ENCODE assay signal across 9 cellular contexts in the genomic region with DNA sequence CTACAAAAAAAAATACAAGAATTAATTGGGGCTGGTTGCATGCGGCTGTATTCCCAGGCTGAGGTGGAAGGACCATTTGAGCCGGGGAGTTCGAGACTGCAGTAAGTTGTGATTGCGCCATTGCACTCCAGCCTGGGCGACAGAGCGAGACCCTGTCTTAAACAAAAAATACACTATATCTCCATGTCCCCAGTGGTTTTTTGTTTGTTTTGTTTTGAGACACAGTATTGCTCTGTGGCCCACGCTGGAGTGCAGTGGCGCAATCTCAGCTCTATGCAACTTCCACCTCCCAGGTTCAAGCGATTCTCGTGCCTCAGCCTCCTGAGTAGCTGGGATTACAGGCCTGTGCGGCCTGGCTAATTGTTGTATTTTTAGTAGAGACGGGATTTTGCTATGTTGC. TPM values are rescaled to one million over a fixed set of nuclear protein-coding genes. Genes with fewer than 3 reads are reported as not detected.
DNase-seq lines count a peak whose midpoint lies in the region; ATAC-seq and TF ChIP-seq lines count a peak whose summit lies in the region.
"Had no signal": no experiment of that assay in that cellular context is flagged by ENCODE, and none has a peak within 500 bp of the region (broad histone marks: within the 10 kb centered on the region; RNA-seq: fewer than 3 reads in every experiment).

No MANE protein-coding gene starts in this region.

- DNase-seq in MCF 10A (ENCODE audit: unreplicated experiment) (no peak), retina (no peak), GM20000 (ENCODE audit: low spot score) (no peak)
- DNase-seq: activated gamma-delta T cell had no signal

- whole genome bisulfite sequencing in HUES64, result 96% methylated on average over 12 of the region's 12 CpGs

- H3K4me1 Mint-ChIP-seq in MCF 10A (ENCODE audit: insufficient read depth, unreplicated experiment), result peaks cover 18% of the 10 kb centered on the region

- H3K27me3 ChIP-seq in ACC112 (ENCODE audit: insufficient read depth, low read length) (no peaks in the 10 kb centered on the region), HUES64 (ENCODE audit: insufficient read depth, low read length) (no peaks in the 10 kb centered on the region), mucosa of stomach (ENCODE audit: control insufficient read depth, insufficient read depth, low read length) (no peaks in the 10 kb centered on the region)

- POLR2A ChIA-PET in MCF 10A (lab: Yijun Ruan, JAX), result interaction anchor here (0.6 to 1.8 kb wide), 2 partner anchors 18 to 147 kb away, joined by 4 to 8 read pairs; no protein-coding TSS in a partner anchor

- H3K4me3 Mint-ChIP-seq in MCF 10A (ENCODE audit: unreplicated experiment), result peak overlapping the region; percentile 86

- intact Hi-C loops in MCF 10A (cut with micrococcal nuclease), result loop anchor here (2.0 kb wide), 2 partner anchors 17 kb away; a partner anchor contains a TSS

- H3K9me3 ChIP-seq in HUES64 (ENCODE audit: insufficient read depth, low read depth, low read length) (no peaks in the 10 kb centered on the region), mucosa of stomach (ENCODE audit: control insufficient read depth, low read length) (no peaks in the 10 kb centered on the region)

- peaks cover 48% of the 10 kb centered on the region for H3K36me3 Mint-ChIP-seq in MCF 10A (ENCODE audit: insufficient read depth, unreplicated experiment)

- no peaks in the 10 kb centered on the region for H3K9me3 Mint-ChIP-seq in MCF 10A (ENCODE audit: unreplicated experiment)

- BruUV-seq in MCF 10A (replicated peaks; lab: Mats Ljungman, UMichigan), result no TSS peak

- H2AFZ ChIP-seq in ACC112 (ENCODE audit: low read length, unreplicated experiment), result no peak overlapping the region

- H3K27ac Mint-ChIP-seq in MCF 10A (ENCODE audit: low read depth, unreplicated experiment), result peak overlapping the region; percentile 95

- TF ChIP-seq CTCF in MCF 10A (IDR thresholded peaks at IDR 0.05; ENCODE audit: unreplicated experiment), result no peak
- no peak for TF ChIP-seq CTCF in GM20000 (IDR thresholded peaks at IDR 0.05; ENCODE audit: extremely low read depth, missing control alignments)

- CTCF ChIA-PET in MCF 10A (lab: Yijun Ruan, JAX), result interaction anchor here (2.4 kb wide), 1 partner anchor 18 kb away, joined by 16 read pairs; no protein-coding TSS in a partner anchor

- no peak for ATAC-seq in GM18909 (IDR thresholded peaks at IDR 0.05; ENCODE audit: poor library complexity, unreplicated experiment)
- ATAC-seq in HG03139 (IDR thresholded peaks at IDR 0.05; ENCODE audit: unreplicated experiment), result no peak

- no peaks in the 10 kb centered on the region for H3K27me3 Mint-ChIP-seq in MCF 10A (ENCODE audit: insufficient read depth, unreplicated experiment)

- H3K4me3 ChIP-seq in ACC112 (ENCODE audit: low read depth, low read length) (peak overlapping the region; percentile 95), HUES64 (ENCODE audit: low read length) (peak overlapping the region; percentile 68), mucosa of stomach (ENCODE audit: low read length) (peak overlapping the region; percentile 93)

- H3K9ac ChIP-seq in HUES64 (ENCODE audit: low read depth, low read length) (peak overlapping the region; percentile 80; the same call in 1 of the 2 replicates), mucosa of stomach (ENCODE audit: low read length) (peak overlapping the region; percentile 81)

- peak overlapping the region; percentile 80 for H3K27ac ChIP-seq in ACC112 (ENCODE audit: low read depth, low read length)
- H3K27ac ChIP-seq in HUES64 (ENCODE audit: low read depth, low read length), result no peak overlapping the region

- H3K36me3 ChIP-seq in ACC112 (ENCODE audit: insufficient read depth, low read length), result 0 out of 2 replicates have a peak, but pooled peaks cover 3% of the 10 kb centered on the region
- H3K36me3 ChIP-seq in HUES64 (ENCODE audit: insufficient read depth, low read length), result peaks cover 41% of the 10 kb centered on the region
- peaks cover 6% of the 10 kb centered on the region for H3K36me3 ChIP-seq in mucosa of stomach (ENCODE audit: control insufficient read depth, insufficient read depth, low read length)

- peaks cover 38% of the 10 kb centered on the region for H3K79me2 ChIP-seq in ACC112 (ENCODE audit: control insufficient read depth, insufficient read depth, low read length, unreplicated experiment)

- peaks cover 9% of the 10 kb centered on the region for H3K4me1 ChIP-seq in ACC112 (ENCODE audit: control insufficient read depth, insufficient read depth, low read length, unreplicated experiment)
- peaks cover 6% of the 10 kb centered on the region; the same call in 1 of the 2 replicates for H3K4me1 ChIP-seq in HUES64 (ENCODE audit: insufficient read depth, low read length)
- H3K4me1 ChIP-seq in mucosa of stomach (ENCODE audit: control insufficient read depth, insufficient read depth, low read length), result peaks cover 19% of the 10 kb centered on the region

RNA-seq across cellular contexts. Expression of a gene that starts 1.1 kb away (rescaled TPM):
- 26.3 TPM for polyA plus RNA-seq in HUES64 (2013, experiment 1 of 2)
- polyA plus RNA-seq in HUES64 (2013, experiment 2 of 2), result 19.9 TPM
- 57.1 and 58.9 TPM in 2 replicates for total RNA-seq in MCF 10A (2022)

RNA-seq across cellular contexts. Expression of a gene that starts 1.5 kb away (rescaled TPM):
- polyA plus RNA-seq in HUES64 (2013, experiment 1 of 2), result 27.9 TPM
- 23.9 TPM for polyA plus RNA-seq in HUES64 (2013, experiment 2 of 2)
- 36.1 and 37.6 TPM in 2 replicates for total RNA-seq in MCF 10A (2022)

RNA-seq across cellular contexts. Expression of a gene that starts 16.5 kb away (rescaled TPM):
- polyA plus RNA-seq in HUES64 (2013, experiment 1 of 2), result 17.0 TPM
- polyA plus RNA-seq in HUES64 (2013, experiment 2 of 2), result 17.1 TPM
- 17.0 and 18.8 TPM in 2 replicates for total RNA-seq in MCF 10A (2022)

RNA-seq across cellular contexts. Expression of a gene that starts 47.4 kb away (rescaled TPM):
- 43.5 TPM for polyA plus RNA-seq in HUES64 (2013, experiment 1 of 2)
- 38.9 TPM for polyA plus RNA-seq in HUES64 (2013, experiment 2 of 2)
- 56.8 and 57.7 TPM in 2 replicates for total RNA-seq in MCF 10A (2022)

RNA-seq across cellular contexts. Expression of a gene that starts 47.7 kb away (rescaled TPM):
- polyA plus RNA-seq in HUES64 (2013, experiment 1 of 2), result 19.7 TPM
- polyA plus RNA-seq in HUES64 (2013, experiment 2 of 2), result 21.7 TPM
- total RNA-seq in MCF 10A (2022), result 27.7 and 39.0 TPM in 2 replicates
